Comparison of ENCODE assay signal across 21 cellular contexts in the genomic region with DNA sequence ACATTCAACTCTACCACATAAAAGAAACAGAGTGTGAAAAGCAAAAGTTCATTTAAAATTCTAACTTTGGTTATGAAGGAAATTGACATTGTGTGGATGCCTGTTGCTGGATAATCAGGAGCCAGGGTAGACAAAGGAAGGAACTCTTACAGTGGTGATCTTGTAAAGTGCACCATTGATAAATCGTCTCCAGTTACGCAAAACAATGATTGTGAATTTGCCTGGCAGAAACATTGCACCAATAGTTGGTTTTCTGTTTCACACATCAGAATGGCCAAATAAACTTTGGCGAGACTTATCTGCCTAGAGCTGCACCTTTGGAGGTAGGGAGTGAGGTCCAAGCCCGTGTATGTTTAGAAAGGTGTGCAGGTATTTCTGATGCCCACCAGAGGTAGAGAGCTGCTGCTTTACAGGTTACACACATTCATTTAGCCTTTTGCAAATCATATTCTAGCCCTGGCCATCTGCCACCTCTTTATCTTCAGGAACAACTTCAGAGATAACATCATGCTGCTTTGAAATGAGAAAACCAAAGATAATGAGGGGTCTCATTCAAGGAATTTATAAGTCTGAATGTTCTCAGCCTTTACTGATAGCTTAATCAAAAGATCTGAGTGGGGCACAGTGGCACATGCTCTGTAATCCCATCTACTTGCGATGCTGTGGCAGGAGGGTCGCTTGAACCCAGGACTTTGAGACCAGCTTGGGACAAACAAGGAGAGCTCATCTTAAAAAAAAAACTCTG. TPM values are rescaled to one million over a fixed set of nuclear protein-coding genes. Genes with fewer than 3 reads are reported as not detected.
A peak's percentile ranks its signal among the peaks of the same experiment; 100 is the strongest.
DNase-seq lines count a peak whose midpoint lies in the region; ATAC-seq, FAIRE-seq and TF ChIP-seq lines count a peak whose summit lies in the region.
"Had no signal": no experiment of that assay in that cellular context is flagged by ENCODE, and none has a peak within 500 bp of the region (broad histone marks: within the 10 kb centered on the region; RNA-seq: fewer than 3 reads in every experiment).

No MANE protein-coding gene starts in this region.

- H2BK5ac ChIP-seq in neuronal stem cell (ENCODE audit: low read length), result no peak overlapping the region

- TF ChIP-seq POLR2A in H54 (IDR thresholded peaks at IDR 0.05; ENCODE audit: low read depth, low read length) (no peak), endothelial cell of umbilical vein (IDR thresholded peaks at IDR 0.05; ENCODE audit: low read depth, low read length) (no peak)

- no peak overlapping the region for H3K4me2 ChIP-seq in PC-9
- H3K4me2 ChIP-seq in endothelial cell of umbilical vein (ENCODE audit: insufficient read depth, low read length), result no peak overlapping the region
- no peak overlapping the region for H3K4me2 ChIP-seq in neuronal stem cell (ENCODE audit: insufficient read depth, low read length, poor library complexity, severe bottlenecking)

- peaks cover 8% of the 10 kb centered on the region; the same call in 1 of the 2 replicates for H3K9me3 ChIP-seq in PC-9 (ENCODE audit: insufficient read depth, low read depth)
- H3K9me3 ChIP-seq in endothelial cell of umbilical vein (replicated peaks; ENCODE audit: control insufficient read depth, insufficient read depth, low read length), result no peaks in the 10 kb centered on the region
- no peaks in the 10 kb centered on the region for H3K9me3 ChIP-seq in neuronal stem cell (replicated peaks in 1 of 2; ENCODE audit: control insufficient read depth in 2 of 2, insufficient read depth in 1 of 2, low read depth in 1 of 2, low read length in 2 of 2)

- H3K36me3 ChIP-seq in PC-9 (ENCODE audit: low read depth), result no peaks in the 10 kb centered on the region
- no peaks in the 10 kb centered on the region for H3K36me3 ChIP-seq in endothelial cell of umbilical vein (ENCODE audit: control insufficient read depth in 2 of 2, extremely low read depth in 1 of 2, insufficient read depth in 2 of 2, low read length in 2 of 2)
- no peaks in the 10 kb centered on the region for H3K36me3 ChIP-seq in neuronal stem cell (replicated peaks in 1 of 2; ENCODE audit: control insufficient read depth in 2 of 2, insufficient read depth in 2 of 2, low read length in 2 of 2)

- H3K18ac ChIP-seq in neuronal stem cell (ENCODE audit: low read length), result no peak overlapping the region

- H3K14ac ChIP-seq in neuronal stem cell (ENCODE audit: low read length), result no peak overlapping the region

- BruUV-seq in PC-9 (replicated peaks; lab: Mats Ljungman, UMichigan), result no TSS peak
- no TSS peak for BruUV-seq in endothelial cell of umbilical vein (replicated peaks; lab: Mats Ljungman, UMichigan)

- no peak overlapping the region for H3K23ac ChIP-seq in neuronal stem cell (ENCODE audit: low read depth, low read length, poor library complexity)

- POLR2A ChIA-PET in PC-9 (lab: Charles Lee; ENCODE audit: unreplicated experiment) (no interaction called here), endothelial cell of umbilical vein (lab: Charles Lee) (no interaction called here)

- H2AK5ac ChIP-seq in neuronal stem cell (ENCODE audit: low read depth, low read length), result no peak overlapping the region

- H3K27me3 ChIP-seq in PC-9 (ENCODE audit: insufficient read depth, low read depth) (no peaks in the 10 kb centered on the region), endothelial cell of umbilical vein (ENCODE audit: control insufficient read depth in 2 of 2, insufficient read depth in 2 of 2, low read length in 2 of 2) (peaks cover 3 to 8% of the 10 kb centered on the region in 2 experiments), neuronal stem cell (ENCODE audit: control insufficient read depth in 3 of 3, insufficient read depth in 3 of 3, low read depth in 1 of 3, low read length in 3 of 3) (no peaks in the 10 kb centered on the region)

- peak overlapping the region; percentile 7; the same call in 1 of the 2 replicates for H2AFZ ChIP-seq in PC-9
- H2AFZ ChIP-seq in endothelial cell of umbilical vein (ENCODE audit: low read depth, low read length), result no peak overlapping the region
- H2AFZ ChIP-seq in neuronal stem cell (ENCODE audit: low read length), result peak overlapping the region; percentile 23

- no peak overlapping the region for H3K9ac ChIP-seq in endothelial cell of umbilical vein (replicated peaks; ENCODE audit: extremely low read depth, insufficient read depth, low read length)
- no peak overlapping the region for H3K9ac ChIP-seq in neuronal stem cell (ENCODE audit: low read depth, low read length, poor library complexity)
- H3K9ac ChIP-seq: KMS-11 had no signal

- H3K79me1 ChIP-seq in neuronal stem cell (ENCODE audit: low read depth, low read length), result no peaks in the 10 kb centered on the region

- CTCF ChIA-PET in PC-9 (lab: Charles Lee), result no interaction called here
- CTCF ChIA-PET in endothelial cell of umbilical vein (lab: Charles Lee), result interaction anchor here (1.0 to 1.7 kb wide), 4 partner anchors 13 to 47 kb away, joined by 3 to 4 read pairs (median 3); partner anchors contain the start of gene P3H2

- H4K20me1 ChIP-seq in PC-9 (ENCODE audit: insufficient read depth), result no peaks in the 10 kb centered on the region
- no peaks in the 10 kb centered on the region for H4K20me1 ChIP-seq in endothelial cell of umbilical vein (replicated peaks; ENCODE audit: control insufficient read depth, extremely low read depth, insufficient read depth, low read length)

- no peaks in the 10 kb centered on the region for H3K9me1 ChIP-seq in endothelial cell of umbilical vein (replicated peaks; ENCODE audit: control insufficient read depth, extremely low read depth, insufficient read depth, low read length)

- H3K4me3 ChIP-seq in PC-9, result no peak overlapping the region
- no peak overlapping the region for H3K4me3 ChIP-seq in endothelial cell of umbilical vein (replicated peaks in 1 of 3; ENCODE audit: insufficient read depth in 1 of 3, low read depth in 1 of 3, low read length in 3 of 3)
- H3K4me3 ChIP-seq in neuronal stem cell (ENCODE audit: low read length in 2 of 2), result no peak overlapping the region

- H4K8ac ChIP-seq in neuronal stem cell (ENCODE audit: low read depth, low read length), result no peak overlapping the region

- H3K4me1 ChIP-seq in PC-9 (replicated peaks; ENCODE audit: insufficient read depth), result no peaks in the 10 kb centered on the region
- H3K4me1 ChIP-seq in endothelial cell of umbilical vein (ENCODE audit: control insufficient read depth, extremely low read depth, insufficient read depth, low read length), result no peaks in the 10 kb centered on the region
- no peaks in the 10 kb centered on the region for H3K4me1 ChIP-seq in neuronal stem cell (ENCODE audit: control insufficient read depth in 2 of 2, insufficient read depth in 1 of 2, low read depth in 1 of 2, low read length in 2 of 2)

- H3K4ac ChIP-seq in neuronal stem cell (ENCODE audit: low read length), result no peak overlapping the region

- intact Hi-C loops in PC-9 (cut with micrococcal nuclease; ENCODE audit: unreplicated experiment) (no loop called here), endothelial cell of umbilical vein (cut with micrococcal nuclease) (no loop called here)

- H3K9me2 ChIP-seq in PC-9 (ENCODE audit: insufficient read depth), result no peaks in the 10 kb centered on the region

- no peak overlapping the region for H3K27ac ChIP-seq in PC-9
- no peak overlapping the region for H3K27ac ChIP-seq in endothelial cell of umbilical vein (ENCODE audit: insufficient read depth, low read depth, low read length)
- no peak overlapping the region for H3K27ac ChIP-seq in neuronal stem cell (replicated peaks; ENCODE audit: low read length)
- H3K27ac ChIP-seq: KMS-11 had no signal

- no peaks in the 10 kb centered on the region for H3F3A ChIP-seq in PC-9 (ENCODE audit: insufficient read depth, low read depth)

- H2BK12ac ChIP-seq in neuronal stem cell (ENCODE audit: low read length), result no peak overlapping the region

- ATAC-seq in GM18861 (IDR thresholded peaks at IDR 0.05; ENCODE audit: unreplicated experiment) (no peak), HG03521 (IDR thresholded peaks at IDR 0.05; ENCODE audit: unreplicated experiment) (no peak)
- ATAC-seq: CD8-positive, alpha-beta T cell; Right ventricle myocardium inferior had no signal

- FAIRE-seq in H54 (lab: Jason Lieb, UNC) (peak; percentile 90), endothelial cell of umbilical vein (lab: Jason Lieb, UNC) (peak; percentile 38)
- FAIRE-seq: GM18507, HTR-8/SVneo had no signal

- dilution Hi-C loops in endothelial cell of umbilical vein (cut with MboI; ENCODE audit: extremely low pct_ligation_motif_present, low sequenced_read_pairs), result no loop called here

- DNase-seq in H54 (ENCODE audit: insufficient read length, low spot score) (no peak), PC-9 (no peak), endothelial cell of umbilical vein (ENCODE audit: low read depth, low spot score) (no peak), neuronal stem cell (ENCODE audit: low spot score) (no peak), islet precursor cell (no peak), germinal center (ENCODE audit: low spot score) (no peak)
- DNase-seq: AML-193; C1 segment of cervical spinal cord; CD8-positive, alpha-beta T cell; IMR-90; NCI-H1105; NCI-H2081; NCI-H446; NCI-H526 had no signal

- no peak overlapping the region for H2BK15ac ChIP-seq in neuronal stem cell (ENCODE audit: low read length)

- TF ChIP-seq CTCF in PC-9 (conservative IDR thresholded peaks at IDR 0.05), result no peak
- TF ChIP-seq CTCF in endothelial cell of umbilical vein (IDR thresholded peaks at IDR 0.05; ENCODE audit: extremely low read depth in 1 of 2, insufficient read depth in 1 of 2, low read depth in 1 of 2, low read length in 2 of 2), result no peak

- no peak overlapping the region for H2BK120ac ChIP-seq in neuronal stem cell (ENCODE audit: low read depth, low read length)

- H4K91ac ChIP-seq in neuronal stem cell (ENCODE audit: low read depth, low read length, poor library complexity), result no peak overlapping the region

- no peaks in the 10 kb centered on the region for H3K79me2 ChIP-seq in PC-9 (ENCODE audit: low read depth)
- H3K79me2 ChIP-seq in endothelial cell of umbilical vein (ENCODE audit: control insufficient read depth, insufficient read depth, low read length), result no peaks in the 10 kb centered on the region

- WGBS in neuronal stem cell (ENCODE audit: extremely low coverage in 2 of 2, insufficient read length in 2 of 2, insufficient replicate concordance in 1 of 2), 2 donors, result no CpG with 5 or more reads among the region's 6 CpGs

TF ChIP-seq in endothelial cell of umbilical vein, 7 proteins besides CTCF, POLR2A, EP300 and RAD21 (continues in another document):
- TF ChIP-seq POLR2AphosphoS5 (IDR thresholded peaks at IDR 0.05; ENCODE audit: insufficient read depth, low read depth, low read length), result no peak

RNA-seq across cellular contexts. Expression of gene P3H2, which starts 47.4 kb away (rescaled TPM):
- total RNA-seq in PC-9 (2021) (20.9 and 26.2 TPM in 2 replicates), endothelial cell of umbilical vein (4.8 and 6.6 TPM in 2 replicates)
- polyA plus RNA-seq in endothelial cell of umbilical vein, result 5.8 and 6.8 TPM in 2 replicates
- polyA plus RNA-seq in endothelial cell of umbilical vein (2011; cell fraction: cytosol; rRNA removed), result 5.3 and 5.8 TPM in 2 replicates
- 5.5 and 7.2 TPM in 2 replicates for polyA plus RNA-seq in endothelial cell of umbilical vein (2011; cell fraction: nucleus; rRNA removed)
- 17.3 and 21.4 TPM in 2 replicates for polyA plus RNA-seq in endothelial cell of umbilical vein (2012)
- 6.3 and 8.3 TPM in 2 replicates for polyA minus RNA-seq in endothelial cell of umbilical vein
- polyA minus RNA-seq in endothelial cell of umbilical vein (2011; cell fraction: cytosol; rRNA and poly(A)+ RNA removed), result not detected
- polyA minus RNA-seq in endothelial cell of umbilical vein (2011; cell fraction: nucleus; rRNA and poly(A)+ RNA removed), result 7.1 and 11.3 TPM in 2 replicates
- polyA plus RNA-seq in neuronal stem cell (2013, experiment 1 of 2), result 3.1 TPM
- polyA plus RNA-seq in neuronal stem cell (2013, experiment 2 of 2), result 2.9 TPM
- total RNA-seq: CD8-positive, alpha-beta T cell; OCI-LY7 had no signal
